20 cellular contexts compared by ENCODE assay signal in genomic region chr1:16617778-16618580, GRCh38. TPM values are rescaled to one million over a fixed set of nuclear protein-coding genes. Genes with fewer than 3 reads are reported as not detected.
DNase-seq lines count a peak whose midpoint lies in the region; ATAC-seq and TF ChIP-seq lines count a peak whose summit lies in the region.
"Had no signal": no experiment of that assay in that cellular context is flagged by ENCODE, and none has a peak within 500 bp of the region (broad histone marks: within the 10 kb centered on the region; RNA-seq: fewer than 3 reads in every experiment).

No MANE protein-coding gene starts in this region.

- DNase-seq in activated gamma-delta T cell treated with Interleukin-2 at 50 U/mL for 16 hours (peak; percentile 2), activated gamma-delta T cell (lab: John Stamatoyannopoulos, UW) (no peak), SK-N-MC (ENCODE audit: low read depth, low spot score) (no peak), lung (ENCODE audit: low spot score) (peak; percentile 28), COLO668 (lab: John Stamatoyannopoulos, UW; ENCODE audit: unreplicated experiment) (no peak), NCI-H1436 (lab: John Stamatoyannopoulos, UW) (no peak)
- DNase-seq in stimulated activated CD4-positive, alpha-beta T cell treated with anti-CD3 and anti-CD28 coated beads, Interleukin-2, amount 100 ng/mL, for 48 hours: no peak
- DNase-seq: ACHN; activated CD4-positive, alpha-beta T cell treated with anti-CD3 and anti-CD28 coated beads for 48 hours; BE2C; brain microvascular endothelial cell; effector CD8-positive, alpha-beta T cell; erythroblast; NCI-H1105 treated with DMSO at 0.1 percent for 48 hours; NCI-H2029 treated with DMSO at 0.1 percent for 48 hours; NCI-H2227 treated with DMSO at 0.1 percent for 48 hours; NCI-H774; trophoblast cell had no signal

- no peaks in the 10 kb centered on the region for H3K27me3 ChIP-seq in lung (ENCODE audit: control insufficient read depth, insufficient read depth)
- no peaks in the 10 kb centered on the region for H3K27me3 ChIP-seq in subcutaneous abdominal adipose tissue (ENCODE audit: control insufficient read depth in 5 of 5, insufficient read depth in 4 of 5, low read length in 5 of 5)
- H3K27me3 ChIP-seq: BE2C, brain microvascular endothelial cell had no signal

- H3K9me3 ChIP-seq in SK-N-MC (ENCODE audit: low read depth, low read length): no peaks in the 10 kb centered on the region
- H3K9me3 ChIP-seq in lung (ENCODE audit: control insufficient read depth in 2 of 2, insufficient read depth in 1 of 2, low read length in 1 of 2): no peaks in the 10 kb centered on the region
- no peaks in the 10 kb centered on the region for H3K9me3 ChIP-seq in subcutaneous abdominal adipose tissue (ENCODE audit: control insufficient read depth in 5 of 5, low read length in 5 of 5)
- H3K9me3 ChIP-seq: BE2C had no signal

- H3K27ac ChIP-seq in SK-N-MC (no peak overlapping the region), lung (ENCODE audit: low read depth in 1 of 2, low read length in 1 of 2) (no peak overlapping the region), subcutaneous abdominal adipose tissue (ENCODE audit: low read depth, low read length) (no peak overlapping the region)
- H3K27ac ChIP-seq: brain microvascular endothelial cell had no signal

- 72 to 84% methylated on average over 7 of the region's 7 CpGs for WGBS in lung, 2 donors

- no peaks in the 10 kb centered on the region for H3K36me3 ChIP-seq in SK-N-MC (ENCODE audit: insufficient read depth, low read length)
- peaks cover 0 to 9% of the 10 kb centered on the region in 2 donors for H3K36me3 ChIP-seq in lung (ENCODE audit: control insufficient read depth in 2 of 2, insufficient read depth in 2 of 2, low read length in 2 of 2)
- peaks cover 5 to 46% (median 31%) of the 10 kb centered on the region in 5 donors for H3K36me3 ChIP-seq in subcutaneous abdominal adipose tissue (ENCODE audit: control insufficient read depth in 5 of 5, insufficient read depth in 5 of 5, low read length in 5 of 5)
- H3K36me3 ChIP-seq: BE2C had no signal

- H3K4me1 ChIP-seq in lung (ENCODE audit: control insufficient read depth in 2 of 2, insufficient read depth in 2 of 2, low read length in 2 of 2) (peaks cover 0 to 2% of the 10 kb centered on the region in 2 donors), subcutaneous abdominal adipose tissue (ENCODE audit: control insufficient read depth in 5 of 5, insufficient read depth in 5 of 5, low read length in 5 of 5) (peaks cover 2 to 17% (median 8%) of the 10 kb centered on the region in 5 donors)
- H3K4me1 ChIP-seq: BE2C had no signal

- ATAC-seq in lung (ENCODE audit: insufficient read depth, low FRiP score): no peak

- TF ChIP-seq CTCF in lung (IDR thresholded peaks at IDR 0.05; ENCODE audit: control extremely low read depth, extremely low read depth): no peak

- no peak overlapping the region for H3K4me3 ChIP-seq in SK-N-MC
- H3K4me3 ChIP-seq in lung: no peak overlapping the region
- H3K4me3 ChIP-seq in subcutaneous abdominal adipose tissue (ENCODE audit: low read depth in 1 of 5, low read length in 5 of 5): no peak overlapping the region

- H3K9ac ChIP-seq in SK-N-MC (ENCODE audit: insufficient read length) (peak overlapping the region; percentile 4), subcutaneous abdominal adipose tissue (ENCODE audit: low read length in 5 of 5) (peak overlapping the region in 3 of 5 donors; percentile 12 to 37 (median 30))

RNA-seq across cellular contexts. Expression of gene NBPF1, which starts 4.6 kb away (rescaled TPM):
- 10 to 100 TPM; 54.1 to 83.8 TPM for total RNA-seq in lung
- polyA plus RNA-seq in lung: 1 to 10 TPM; 4.3 to 5.7 TPM

RNA-seq across cellular contexts. Expression of gene RNU1-3, which starts 48.8 kb away (rescaled TPM):
- total RNA-seq in lung: 1,000 to 10,000 TPM in 1 of 2 donors, under 1 TPM in 1; under 0.01 to 3,134 TPM
- polyA plus RNA-seq in lung: not detected
- total RNA-seq: M059J had no signal

Comparison
In these comparisons a context has a peak if more than half of its experiments do, and no peak if none do; other contexts are left out.
1. DNase-seq: peak in activated gamma-delta T cell treated with Interleukin-2 at 50 U/mL for 16 hours (single experiment) and lung (single experiment); none in activated gamma-delta T cell (single experiment), SK-N-MC (single experiment), COLO668 (single experiment), stimulated activated CD4-positive, alpha-beta T cell treated with anti-CD3 and anti-CD28 coated beads, Interleukin-2, amount 100 ng/mL, for 48 hours (0 of 2) and NCI-H1436 (single experiment).